Comparison of ENCODE assay signal across 20 cellular contexts in genomic region chr5:6567068-6567467, GRCh38.
DNase-seq lines count a peak whose midpoint lies in the region; ATAC-seq, FAIRE-seq and TF ChIP-seq lines count a peak whose summit lies in the region.
"Had no signal": no experiment of that assay in that cellular context is flagged by ENCODE, and none has a peak within 500 bp of the region (broad histone marks: within the 10 kb centered on the region; RNA-seq: fewer than 3 reads in every experiment).

No MANE protein-coding gene starts in this region.

- CTCF ChIA-PET in activated CD8-positive, alpha-beta memory T cell treated with anti-CD3 and anti-CD28 coated beads, Interleukin-2, amount 10 ng/mL, durations not matched to agents 7 days and 5 days (lab: Charles Lee) = no interaction called here

- no peaks in the 10 kb centered on the region for H3K36me3 Mint-ChIP-seq in activated CD8-positive, alpha-beta memory T cell treated with anti-CD3 and anti-CD28 coated beads, Interleukin-2, amount 10 ng/mL, durations not matched to agents 7 days and 5 days
- H3K36me3 Mint-ChIP-seq: CD8-positive, alpha-beta T cell had no signal

- FAIRE-seq in bronchial epithelial cell (lab: Jason Lieb, UNC) = no peak
- FAIRE-seq: A549, D721Med, G401.6, GM12891, GM19239 had no signal

- H3K9me3 Mint-ChIP-seq in activated CD8-positive, alpha-beta memory T cell treated with anti-CD3 and anti-CD28 coated beads, Interleukin-2, amount 10 ng/mL, durations not matched to agents 7 days and 5 days (ENCODE audit: low read depth) = no peaks in the 10 kb centered on the region
- H3K9me3 Mint-ChIP-seq: CD4-positive, alpha-beta T cell; CD8-positive, alpha-beta T cell had no signal

- no peak overlapping the region for H3K27ac Mint-ChIP-seq in activated CD8-positive, alpha-beta memory T cell treated with anti-CD3 and anti-CD28 coated beads, Interleukin-2, amount 10 ng/mL, durations not matched to agents 7 days and 5 days
- H3K27ac Mint-ChIP-seq: B cell; CD4-positive, alpha-beta T cell; CD8-positive, alpha-beta T cell had no signal

- no peak for TF ChIP-seq CTCF in bronchial epithelial cell (IDR thresholded peaks at IDR 0.05; ENCODE audit: insufficient read depth, low read length, severe bottlenecking)

- H3K4me3 Mint-ChIP-seq in activated CD8-positive, alpha-beta memory T cell treated with anti-CD3 and anti-CD28 coated beads, Interleukin-2, amount 10 ng/mL, durations not matched to agents 7 days and 5 days = no peak overlapping the region
- H3K4me3 Mint-ChIP-seq: B cell; CD4-positive, alpha-beta T cell; CD8-positive, alpha-beta T cell had no signal

- no peaks in the 10 kb centered on the region for H3K36me3 ChIP-seq in bronchial epithelial cell (ENCODE audit: control insufficient read depth, insufficient read depth, low read length)
- H3K36me3 ChIP-seq: BLaER1 treated with 17β-estradiol and CSF1 and Interleukin-3, amounts not matched to agents 10 nM and 100 nM had no signal

- no peak for ATAC-seq in activated CD8-positive, alpha-beta memory T cell treated with anti-CD3 and anti-CD28 coated beads, Interleukin-2, amount 10 ng/mL, durations not matched to agents 7 days and 5 days
- ATAC-seq: A549; CD8-positive, alpha-beta T cell had no signal

- H3K4me1 Mint-ChIP-seq in activated CD8-positive, alpha-beta memory T cell treated with anti-CD3 and anti-CD28 coated beads, Interleukin-2, amount 10 ng/mL, durations not matched to agents 7 days and 5 days = no peaks in the 10 kb centered on the region
- H3K4me1 Mint-ChIP-seq: B cell had no signal

- DNase-seq in activated CD8-positive, alpha-beta memory T cell treated with anti-CD3 and anti-CD28 coated beads, Interleukin-2, amount 10 ng/mL, durations not matched to agents 7 days and 5 days = peak; percentile 4
- no peak for DNase-seq in activated CD8-positive, alpha-beta memory T cell treated with anti-CD3 and anti-CD28 coated beads, Interleukin-2, amount 50 U/mL, for 4 hours
- peak; percentile 12 for DNase-seq in activated effector memory CD4-positive, alpha-beta T cell treated with anti-CD3 and anti-CD28 coated beads, Interleukin-2, amount 50 U/mL, for 16 hours
- DNase-seq in activated effector memory CD4-positive, alpha-beta T cell treated with Interleukin-2 at 50 U/mL for 16 hours = no peak
- DNase-seq in bronchial epithelial cell (ENCODE audit: low read depth) (peak; percentile 13), NCI-H82 treated with DMSO at 0.1 percent for 48 hours (lab: John Stamatoyannopoulos, UW; ENCODE audit: unreplicated experiment) (no peak)
- DNase-seq: AML-193; Caco-2; Calu3; CD4-positive, alpha-beta T cell; DMS79 treated with DMSO at 0.1 percent for 48 hours; GF-D8 had no signal

- no peaks in the 10 kb centered on the region for H3K27me3 ChIP-seq in bronchial epithelial cell (ENCODE audit: control insufficient read depth, insufficient read depth, low read length)
- H3K27me3 ChIP-seq: BLaER1 treated with 17β-estradiol and CSF1 and Interleukin-3, amounts not matched to agents 10 nM and 100 nM had no signal

- peaks cover 19% of the 10 kb centered on the region for H3K27me3 Mint-ChIP-seq in activated CD8-positive, alpha-beta memory T cell treated with anti-CD3 and anti-CD28 coated beads, Interleukin-2, amount 10 ng/mL, durations not matched to agents 7 days and 5 days

- no peak overlapping the region for H3K4me3 ChIP-seq in bronchial epithelial cell (ENCODE audit: low read depth, low read length)
- H3K4me3 ChIP-seq: A549; BLaER1 treated with 17β-estradiol and CSF1 and Interleukin-3, amounts not matched to agents 10 nM and 100 nM had no signal

Comparison
In these comparisons a context has a peak if more than half of its experiments do, and no peak if none do; other contexts are left out.
1. DNase-seq: peak in activated CD8-positive, alpha-beta memory T cell treated with anti-CD3 and anti-CD28 coated beads, Interleukin-2, amount 10 ng/mL, durations not matched to agents 7 days and 5 days (single experiment), activated effector memory CD4-positive, alpha-beta T cell treated with anti-CD3 and anti-CD28 coated beads, Interleukin-2, amount 50 U/mL, for 16 hours (single experiment) and bronchial epithelial cell (single experiment); none in activated CD8-positive, alpha-beta memory T cell treated with anti-CD3 and anti-CD28 coated beads, Interleukin-2, amount 50 U/mL, for 4 hours (single experiment), activated effector memory CD4-positive, alpha-beta T cell treated with Interleukin-2 at 50 U/mL for 16 hours (single experiment) and NCI-H82 treated with DMSO at 0.1 percent for 48 hours (single experiment).